ENCODE assay signal across 9 cellular contexts in the genomic region with DNA sequence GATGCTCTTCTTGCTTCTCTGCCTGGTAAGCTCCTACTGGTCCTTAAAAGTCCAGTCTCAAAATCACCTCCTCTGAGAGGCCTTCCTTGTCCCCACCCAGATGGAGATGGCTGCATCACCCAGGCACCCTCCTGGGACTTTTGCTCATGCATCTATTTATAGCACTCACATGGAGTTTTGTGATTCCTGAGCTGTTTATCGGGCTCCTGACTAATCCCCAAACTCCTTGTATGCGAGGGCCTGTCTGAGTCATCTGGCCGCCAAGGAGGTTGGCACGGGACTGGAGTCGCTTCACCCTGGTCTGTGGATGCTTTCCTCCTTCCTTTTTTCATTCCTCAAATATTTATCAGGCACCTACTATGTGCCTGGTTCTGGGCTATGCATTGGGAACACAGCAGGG. TPM values are rescaled to one million over a fixed set of nuclear protein-coding genes. Genes with fewer than 3 reads are reported as not detected.
DNase-seq lines count a peak whose midpoint lies in the region; ATAC-seq and TF ChIP-seq lines count a peak whose summit lies in the region.
"Had no signal": no experiment of that assay in that cellular context is flagged by ENCODE, and none has a peak within 500 bp of the region (broad histone marks: within the 10 kb centered on the region; RNA-seq: fewer than 3 reads in every experiment).

No MANE protein-coding gene starts in this region.

- H3K27ac ChIP-seq in testis, result no peak overlapping the region

- TF ChIP-seq POLR2A in testis (IDR thresholded peaks at IDR 0.05), result no peak

- peaks cover 4% of the 10 kb centered on the region for H3K36me3 Mint-ChIP-seq in memory B cell

- H3K9me3 ChIP-seq in testis, result no peaks in the 10 kb centered on the region
- H3K9me3 ChIP-seq: upper lobe of left lung had no signal

- DNase-seq in A172 (ENCODE audit: low spot score) (peak; percentile 99), GM03348 (ENCODE audit: low spot score) (peak; percentile 89), astrocyte of the hippocampus (ENCODE audit: low read depth, low spot score) (peak; percentile 96), memory B cell (ENCODE audit: low spot score in 2 of 2) (no peak), GM13976 (ENCODE audit: low spot score) (no peak), testis (no peak), GM13977 (ENCODE audit: low spot score) (no peak)
- DNase-seq in activated effector memory CD4-positive, alpha-beta T cell treated with anti-CD3 and anti-CD28 coated beads, Interleukin-2, amount 50 U/mL, for 16 hours, result no peak

- no peak for ATAC-seq in memory B cell (ENCODE audit: low read depth)

- peaks cover 28% of the 10 kb centered on the region for H3K4me1 ChIP-seq in testis

- no peak overlapping the region for H3K27ac Mint-ChIP-seq in memory B cell

- H3K4me1 Mint-ChIP-seq in memory B cell, result peaks cover 59% of the 10 kb centered on the region

- H3K4me3 ChIP-seq in testis, result no peak overlapping the region
- H3K4me3 ChIP-seq: upper lobe of left lung had no signal

- WGBS in testis, 2 donors, result 62 to 69% methylated on average over 5 of the region's 5 CpGs

- no peaks in the 10 kb centered on the region for H3K9me3 Mint-ChIP-seq in memory B cell

- TF ChIP-seq CTCF in GM13976 (IDR thresholded peaks at IDR 0.05; ENCODE audit: borderline replicate concordance, control extremely low read depth, extremely low read depth, insufficient read depth, missing control alignments) (no peak), testis (IDR thresholded peaks at IDR 0.05) (no peak), GM13977 (IDR thresholded peaks at IDR 0.05; ENCODE audit: extremely low read depth, insufficient read depth, missing control alignments) (no peak)

- no peaks in the 10 kb centered on the region for H3K27me3 Mint-ChIP-seq in memory B cell

- intact Hi-C loops in testis (cut with DNase I; ENCODE audit: low total_unique reads), result loop anchor here (10.0 kb wide), 2 partner anchors 157 to 233 kb away; a partner anchor contains a TSS

- H3K4me3 Mint-ChIP-seq in memory B cell, result peak overlapping the region; percentile 53

- H3K36me3 ChIP-seq in testis (ENCODE audit: low read depth, missing control alignments), result no peaks in the 10 kb centered on the region
- H3K36me3 ChIP-seq: upper lobe of left lung had no signal

- no peaks in the 10 kb centered on the region for H3K27me3 ChIP-seq in testis

- in situ Hi-C loops in GM13976 (cut with MboI; ENCODE audit: low sequenced_read_pairs, unreplicated experiment) (loop anchor here (25.0 kb wide), 2 partner anchors 155 to 230 kb away; no protein-coding TSS in a partner anchor), GM13977 (cut with MboI; ENCODE audit: low pct_unique_long_range_greater_than_20kb, low sequenced_read_pairs, unreplicated experiment) (loop anchor here (25.0 kb wide), 1 partner anchor 230 kb away; no protein-coding TSS in a partner anchor)

RNA-seq across cellular contexts. Expression of a gene that starts 2.3 kb away (rescaled TPM):
- 12.1 and 16.8 TPM in 2 replicates for total RNA-seq in A172 (2014; rRNA removed; shearing (Covaris generic))
- 10 to 100 TPM; 13.5 to 17.5 TPM for total RNA-seq in testis
- polyA plus RNA-seq in testis (ENCODE audit: insufficient read depth, low read depth, low replicate concordance), result 15.4 TPM

RNA-seq across cellular contexts. Expression of a gene that starts 29.0 kb away (rescaled TPM):
- 1.9 and 2.9 TPM in 2 replicates for total RNA-seq in A172 (2014; rRNA removed; shearing (Covaris generic))
- total RNA-seq in testis, result 10 to 100 TPM; 17.9 to 20.0 TPM
- polyA plus RNA-seq in testis (ENCODE audit: insufficient read depth, low read depth, low replicate concordance), result 12.1 TPM

Comparison
In these comparisons a context has a peak if more than half of its experiments do, and no peak if none do; other contexts are left out.
1. DNase-seq: peak in A172 (single experiment), GM03348 (single experiment) and astrocyte of the hippocampus (single experiment); none in memory B cell (0 of 2), activated effector memory CD4-positive, alpha-beta T cell treated with anti-CD3 and anti-CD28 coated beads, Interleukin-2, amount 50 U/mL, for 16 hours (single experiment), GM13976 (single experiment), testis (single experiment) and GM13977 (single experiment).